8 cellular contexts compared by ENCODE assay signal in the genomic region with DNA sequence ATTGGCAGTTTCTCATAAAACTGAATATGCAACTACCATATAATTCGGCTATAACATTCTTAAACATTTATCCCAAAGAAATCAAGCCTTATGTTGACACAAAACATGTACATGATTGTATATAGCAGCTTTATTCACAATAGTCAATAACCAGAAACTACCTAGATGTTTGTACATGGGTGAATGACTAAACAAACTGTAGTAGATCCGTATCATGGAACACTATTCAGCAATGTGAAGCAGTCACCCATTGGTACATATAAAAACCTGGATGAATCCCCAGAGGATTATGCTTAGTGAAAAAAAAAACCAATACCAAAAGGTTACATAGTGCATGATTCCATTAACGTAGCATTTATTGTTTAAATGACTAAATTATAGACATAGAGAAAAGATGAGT.
"Had no signal": no experiment of that assay in that cellular context is flagged by ENCODE, and none has a peak within 500 bp of the region (broad histone marks: within the 10 kb centered on the region; RNA-seq: fewer than 3 reads in every experiment).

No MANE protein-coding gene starts in this region.

- ATAC-seq: GM12878 had no signal

- H3K4me3 ChIP-seq: GM12878 had no signal

- DNase-seq: GDM1, GF-D8 had no signal

- FAIRE-seq: G401.6, GM12878, GM12891, GM12892, GM18507, GM19239 had no signal
